33 cellular contexts compared by ENCODE assay signal in genomic region chr14:68738559-68738958, GRCh38.
"Had no signal": no experiment of that assay in that cellular context is flagged by ENCODE, and none has a peak within 500 bp of the region (broad histone marks: within the 10 kb centered on the region; RNA-seq: fewer than 3 reads in every experiment).

No MANE protein-coding gene starts in this region.

- H3K27me3 ChIP-seq: brain microvascular endothelial cell, heart left ventricle, pancreas, sigmoid colon, testis, transverse colon had no signal

- H3K9me3 ChIP-seq: mucosa of descending colon, pancreas, prostate gland, sigmoid colon, testis, transverse colon had no signal

- H3K27ac ChIP-seq: brain microvascular endothelial cell, heart left ventricle, pancreas, prostate gland, sigmoid colon, testis, transverse colon, VCaP had no signal

- H3K36me3 ChIP-seq: brain microvascular endothelial cell, heart left ventricle, pancreas, prostate gland, sigmoid colon, transverse colon had no signal

- ATAC-seq: activated CD4-positive, CD25-positive, alpha-beta regulatory T cell treated with anti-CD3 and anti-CD28 coated beads, Interleukin-2, amount 50 U/mL, for 24 hours; esophagus mucosa; heart left ventricle; mucosa of descending colon; pancreas had no signal

- H3K27me3 Mint-ChIP-seq: activated T-cell treated with anti-CD3 and anti-CD28 coated beads, Interleukin-2, amount 50 U/mL, for 24 hours had no signal

- H3K27ac Mint-ChIP-seq: activated T-cell treated with anti-CD3 and anti-CD28 coated beads, Interleukin-2, amount 50 U/mL, for 24 hours; endodermal cell; T-helper 1 cell treated with Interleukin-12 subunit alpha and Interleukin-12 subunit beta and Interleukin-4 antibody, amounts not matched to agents 30 μg/mL and 1 μg/mL, for 36 hours had no signal

- H3K4me3 ChIP-seq: heart left ventricle, mucosa of descending colon, pancreas, prostate gland, sigmoid colon, testis, transverse colon had no signal

- H3K4me1 ChIP-seq: pancreas, prostate gland had no signal

- H3K4me3 Mint-ChIP-seq: activated T-cell treated with anti-CD3 and anti-CD28 coated beads, Interleukin-2, amount 50 U/mL, for 24 hours; endodermal cell; immature natural killer cell; nephron progenitor cell; T-helper 1 cell treated with Interleukin-12 subunit alpha and Interleukin-12 subunit beta and Interleukin-4 antibody, amounts not matched to agents 30 μg/mL and 1 μg/mL, for 36 hours had no signal

- DNase-seq: activated CD4-positive, alpha-beta T cell treated with anti-CD3 and anti-CD28 coated beads for 48 hours; activated CD4-positive, alpha-beta T cell treated with anti-CD3 and anti-CD28 coated beads, Interleukin-2, amount 50 U/mL, for 48 hours; activated CD8-positive, alpha-beta memory T cell treated with anti-CD3 and anti-CD28 coated beads, Interleukin-2, amount 50 U/mL, for 48 hours; activated gamma-delta T cell treated with Interleukin-2 at 50 U/mL for 16 hours; activated naive CD4-positive, alpha-beta T cell treated with anti-CD3 and anti-CD28 coated beads, Interleukin-2, amount 50 U/mL, for 16 hours; activated T-cell treated with anti-CD3 and anti-CD28 coated beads, Interleukin-2, amount 50 U/mL, for 24 hours; amniotic stem cell; brain microvascular endothelial cell; caudate nucleus; endodermal cell; foreskin fibroblast; heart left ventricle; hypothalamus; immature natural killer cell; mucosa of descending colon; nephron progenitor cell; nucleus accumbens; pancreas; retina; sigmoid colon; small intestine; stimulated activated CD4-positive, alpha-beta T cell treated with anti-CD3 and anti-CD28 coated beads, Interleukin-4, amount 100 ng/mL, for 4 hours; stimulated activated CD8-positive, alpha-beta memory T cell treated with anti-CD3 and anti-CD28 coated beads, Interleukin-4, amount 100 ng/mL, for 48 hours; stimulated activated naive CD4-positive, alpha-beta T cell; SW 1271; T-helper 9 cell; testis; transverse colon had no signal

- H3K9me3 Mint-ChIP-seq: immature natural killer cell had no signal
